1 cellular context compared by ENCODE assay signal in the genomic region with DNA sequence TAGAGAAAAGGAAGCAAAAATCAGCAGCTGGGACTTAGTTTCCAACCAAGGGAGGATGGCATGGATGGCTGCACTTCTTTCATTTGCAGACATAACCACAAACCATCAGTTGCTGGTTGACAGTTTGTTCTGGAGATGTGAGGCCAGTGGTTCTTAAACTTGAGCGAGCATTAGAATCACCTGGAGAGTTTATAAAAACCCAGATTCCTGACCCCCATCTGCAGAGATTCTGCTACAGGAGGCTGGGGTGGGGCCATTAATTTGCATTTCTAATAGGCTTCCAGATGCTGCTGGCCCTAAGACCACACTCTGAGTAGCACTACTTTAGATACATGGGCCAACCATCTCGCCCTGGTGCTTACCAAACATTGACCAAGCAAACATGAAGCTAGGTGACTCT.
TF ChIP-seq lines count a peak whose summit lies in the region.

No MANE protein-coding gene starts in this region.

TF ChIP-seq in GM12878, 131 proteins besides CTCF, POLR2A, EP300 and RAD21 (continued from another document and continues in another):
- TF ChIP-seq SMARCA5 (IDR thresholded peaks at IDR 0.05) (no peak), RUNX3 (IDR thresholded peaks at IDR 0.05; ENCODE audit: low read length) (peak; percentile 91), SUPT20H (IDR thresholded peaks at IDR 0.05; ENCODE audit: borderline replicate concordance, control insufficient read depth, low read depth, low read length) (no peak), RCOR1 (conservative IDR thresholded peaks at IDR 0.05; ENCODE audit: low read depth, low read length) (no peak), IKZF2 (IDR thresholded peaks at IDR 0.05) (peak; percentile 48 to 58; a peak in 2 of 4 replicates), MYB (IDR thresholded peaks at IDR 0.05; ENCODE audit: borderline replicate concordance, low read depth, low read length) (no peak), IKZF1 (conservative IDR thresholded peaks at IDR 0.05) (peak; percentile 65), CBFB (IDR thresholded peaks at IDR 0.05; ENCODE audit: low read depth) (0 out of 2 replicates have a peak, but pooled peaks have one; percentile 2), CHD4 (IDR thresholded peaks at IDR 0.05) (no peak), EED (IDR thresholded peaks at IDR 0.05; ENCODE audit: low read depth) (peak; percentile 82), TARDBP (IDR thresholded peaks at IDR 0.05; ENCODE audit: borderline replicate concordance) (no peak), POLR2AphosphoS5 (IDR thresholded peaks at IDR 0.05; ENCODE audit: low read length) (no peak), FOXK2 (IDR thresholded peaks at IDR 0.05) (no peak), BACH1 (IDR thresholded peaks at IDR 0.05; ENCODE audit: borderline replicate concordance) (no peak), KAT2A (conservative IDR thresholded peaks at IDR 0.05; ENCODE audit: control insufficient read depth, low read depth, low read length) (no peak), YBX1 (IDR thresholded peaks at IDR 0.05) (no peak), ETV6 (conservative IDR thresholded peaks at IDR 0.05 in 1 of 2, IDR thresholded peaks at IDR 0.05 in 1 of 2; ENCODE audit: borderline replicate concordance in 1 of 2, low read depth in 1 of 2) (0 out of 4 replicates have a peak, but pooled peaks of 1 of the 2 experiments have one; percentile 37), MEF2B (IDR thresholded peaks at IDR 0.05; ENCODE audit: partially characterized antibody, poor library complexity, severe bottlenecking) (no peak), ESRRA (IDR thresholded peaks at IDR 0.05; ENCODE audit: low read length) (no peak), DPF2 (IDR thresholded peaks at IDR 0.05) (0 out of 2 replicates have a peak, but pooled peaks have one; percentile 17), MEF2A (IDR thresholded peaks at IDR 0.05; ENCODE audit: insufficient read depth, low read depth, low read length) (0 out of 2 replicates have a peak, but pooled peaks have one; percentile 14), PML (IDR thresholded peaks at IDR 0.05; ENCODE audit: low read length) (0 out of 2 replicates have a peak, but pooled peaks have one; percentile 30), NFIC (IDR thresholded peaks at IDR 0.05; ENCODE audit: low read depth, low read length) (peak; percentile 54), CHD1 (IDR thresholded peaks at IDR 0.05; ENCODE audit: low read depth, low read length) (no peak), PAX5 (IDR thresholded peaks at IDR 0.05; ENCODE audit: borderline replicate concordance, low read depth, low read length) (peak; percentile 91), JUNB (IDR thresholded peaks at IDR 0.05) (no peak), MTA2 (IDR thresholded peaks at IDR 0.05; ENCODE audit: low read depth) (no peak), SMAD5 (IDR thresholded peaks at IDR 0.05; ENCODE audit: low read depth) (no peak), YY1 (IDR thresholded peaks at IDR 0.05; ENCODE audit: low read depth, low read length) (no peak), CREB1 (IDR thresholded peaks at IDR 0.05; ENCODE audit: low read depth) (no peak), KLF5 (IDR thresholded peaks at IDR 0.05; ENCODE audit: partially characterized antibody) (no peak), CEBPB (IDR thresholded peaks at IDR 0.05; ENCODE audit: borderline replicate concordance in 1 of 2, low read depth in 2 of 2, low read length in 2 of 2) (no peak)
- TF ChIP-seq, protein P1, sequence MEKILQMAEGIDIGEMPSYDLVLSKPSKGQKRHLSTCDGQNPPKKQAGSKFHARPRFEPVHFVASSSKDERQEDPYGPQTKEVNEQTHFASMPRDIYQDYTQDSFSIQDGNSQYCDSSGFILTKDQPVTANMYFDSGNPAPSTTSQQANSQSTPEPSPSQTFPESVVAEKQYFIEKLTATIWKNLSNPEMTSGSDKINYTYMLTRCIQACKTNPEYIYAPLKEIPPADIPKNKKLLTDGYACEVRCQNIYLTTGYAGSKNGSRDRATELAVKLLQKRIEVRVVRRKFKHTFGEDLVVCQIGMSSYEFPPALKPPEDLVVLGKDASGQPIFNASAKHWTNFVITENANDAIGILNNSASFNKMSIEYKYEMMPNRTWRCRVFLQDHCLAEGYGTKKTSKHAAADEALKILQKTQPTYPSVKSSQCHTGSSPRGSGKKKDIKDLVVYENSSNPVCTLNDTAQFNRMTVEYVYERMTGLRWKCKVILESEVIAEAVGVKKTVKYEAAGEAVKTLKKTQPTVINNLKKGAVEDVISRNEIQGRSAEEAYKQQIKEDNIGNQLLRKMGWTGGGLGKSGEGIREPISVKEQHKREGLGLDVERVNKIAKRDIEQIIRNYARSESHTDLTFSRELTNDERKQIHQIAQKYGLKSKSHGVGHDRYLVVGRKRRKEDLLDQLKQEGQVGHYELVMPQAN (conservative IDR thresholded peaks at IDR 0.05), result no peak
- TF ChIP-seq, protein P2, sequence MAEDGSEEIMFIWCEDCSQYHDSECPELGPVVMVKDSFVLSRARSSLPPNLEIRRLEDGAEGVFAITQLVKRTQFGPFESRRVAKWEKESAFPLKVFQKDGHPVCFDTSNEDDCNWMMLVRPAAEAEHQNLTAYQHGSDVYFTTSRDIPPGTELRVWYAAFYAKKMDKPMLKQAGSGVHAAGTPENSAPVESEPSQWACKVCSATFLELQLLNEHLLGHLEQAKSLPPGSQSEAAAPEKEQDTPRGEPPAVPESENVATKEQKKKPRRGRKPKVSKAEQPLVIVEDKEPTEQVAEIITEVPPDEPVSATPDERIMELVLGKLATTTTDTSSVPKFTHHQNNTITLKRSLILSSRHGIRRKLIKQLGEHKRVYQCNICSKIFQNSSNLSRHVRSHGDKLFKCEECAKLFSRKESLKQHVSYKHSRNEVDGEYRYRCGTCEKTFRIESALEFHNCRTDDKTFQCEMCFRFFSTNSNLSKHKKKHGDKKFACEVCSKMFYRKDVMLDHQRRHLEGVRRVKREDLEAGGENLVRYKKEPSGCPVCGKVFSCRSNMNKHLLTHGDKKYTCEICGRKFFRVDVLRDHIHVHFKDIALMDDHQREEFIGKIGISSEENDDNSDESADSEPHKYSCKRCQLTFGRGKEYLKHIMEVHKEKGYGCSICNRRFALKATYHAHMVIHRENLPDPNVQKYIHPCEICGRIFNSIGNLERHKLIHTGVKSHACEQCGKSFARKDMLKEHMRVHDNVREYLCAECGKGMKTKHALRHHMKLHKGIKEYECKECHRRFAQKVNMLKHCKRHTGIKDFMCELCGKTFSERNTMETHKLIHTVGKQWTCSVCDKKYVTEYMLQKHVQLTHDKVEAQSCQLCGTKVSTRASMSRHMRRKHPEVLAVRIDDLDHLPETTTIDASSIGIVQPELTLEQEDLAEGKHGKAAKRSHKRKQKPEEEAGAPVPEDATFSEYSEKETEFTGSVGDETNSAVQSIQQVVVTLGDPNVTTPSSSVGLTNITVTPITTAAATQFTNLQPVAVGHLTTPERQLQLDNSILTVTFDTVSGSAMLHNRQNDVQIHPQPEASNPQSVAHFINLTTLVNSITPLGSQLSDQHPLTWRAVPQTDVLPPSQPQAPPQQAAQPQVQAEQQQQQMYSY (CRISPR knock-in tag; IDR thresholded peaks at IDR 0.05), result no peak
- TF ChIP-seq, protein P3, sequence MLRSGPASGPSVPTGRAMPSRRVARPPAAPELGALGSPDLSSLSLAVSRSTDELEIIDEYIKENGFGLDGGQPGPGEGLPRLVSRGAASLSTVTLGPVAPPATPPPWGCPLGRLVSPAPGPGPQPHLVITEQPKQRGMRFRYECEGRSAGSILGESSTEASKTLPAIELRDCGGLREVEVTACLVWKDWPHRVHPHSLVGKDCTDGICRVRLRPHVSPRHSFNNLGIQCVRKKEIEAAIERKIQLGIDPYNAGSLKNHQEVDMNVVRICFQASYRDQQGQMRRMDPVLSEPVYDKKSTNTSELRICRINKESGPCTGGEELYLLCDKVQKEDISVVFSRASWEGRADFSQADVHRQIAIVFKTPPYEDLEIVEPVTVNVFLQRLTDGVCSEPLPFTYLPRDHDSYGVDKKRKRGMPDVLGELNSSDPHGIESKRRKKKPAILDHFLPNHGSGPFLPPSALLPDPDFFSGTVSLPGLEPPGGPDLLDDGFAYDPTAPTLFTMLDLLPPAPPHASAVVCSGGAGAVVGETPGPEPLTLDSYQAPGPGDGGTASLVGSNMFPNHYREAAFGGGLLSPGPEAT (IDR thresholded peaks at IDR 0.05; ENCODE audit: low read depth), result 0 out of 2 replicates have a peak, but pooled peaks have one; percentile 16
- TF ChIP-seq, protein P4, sequence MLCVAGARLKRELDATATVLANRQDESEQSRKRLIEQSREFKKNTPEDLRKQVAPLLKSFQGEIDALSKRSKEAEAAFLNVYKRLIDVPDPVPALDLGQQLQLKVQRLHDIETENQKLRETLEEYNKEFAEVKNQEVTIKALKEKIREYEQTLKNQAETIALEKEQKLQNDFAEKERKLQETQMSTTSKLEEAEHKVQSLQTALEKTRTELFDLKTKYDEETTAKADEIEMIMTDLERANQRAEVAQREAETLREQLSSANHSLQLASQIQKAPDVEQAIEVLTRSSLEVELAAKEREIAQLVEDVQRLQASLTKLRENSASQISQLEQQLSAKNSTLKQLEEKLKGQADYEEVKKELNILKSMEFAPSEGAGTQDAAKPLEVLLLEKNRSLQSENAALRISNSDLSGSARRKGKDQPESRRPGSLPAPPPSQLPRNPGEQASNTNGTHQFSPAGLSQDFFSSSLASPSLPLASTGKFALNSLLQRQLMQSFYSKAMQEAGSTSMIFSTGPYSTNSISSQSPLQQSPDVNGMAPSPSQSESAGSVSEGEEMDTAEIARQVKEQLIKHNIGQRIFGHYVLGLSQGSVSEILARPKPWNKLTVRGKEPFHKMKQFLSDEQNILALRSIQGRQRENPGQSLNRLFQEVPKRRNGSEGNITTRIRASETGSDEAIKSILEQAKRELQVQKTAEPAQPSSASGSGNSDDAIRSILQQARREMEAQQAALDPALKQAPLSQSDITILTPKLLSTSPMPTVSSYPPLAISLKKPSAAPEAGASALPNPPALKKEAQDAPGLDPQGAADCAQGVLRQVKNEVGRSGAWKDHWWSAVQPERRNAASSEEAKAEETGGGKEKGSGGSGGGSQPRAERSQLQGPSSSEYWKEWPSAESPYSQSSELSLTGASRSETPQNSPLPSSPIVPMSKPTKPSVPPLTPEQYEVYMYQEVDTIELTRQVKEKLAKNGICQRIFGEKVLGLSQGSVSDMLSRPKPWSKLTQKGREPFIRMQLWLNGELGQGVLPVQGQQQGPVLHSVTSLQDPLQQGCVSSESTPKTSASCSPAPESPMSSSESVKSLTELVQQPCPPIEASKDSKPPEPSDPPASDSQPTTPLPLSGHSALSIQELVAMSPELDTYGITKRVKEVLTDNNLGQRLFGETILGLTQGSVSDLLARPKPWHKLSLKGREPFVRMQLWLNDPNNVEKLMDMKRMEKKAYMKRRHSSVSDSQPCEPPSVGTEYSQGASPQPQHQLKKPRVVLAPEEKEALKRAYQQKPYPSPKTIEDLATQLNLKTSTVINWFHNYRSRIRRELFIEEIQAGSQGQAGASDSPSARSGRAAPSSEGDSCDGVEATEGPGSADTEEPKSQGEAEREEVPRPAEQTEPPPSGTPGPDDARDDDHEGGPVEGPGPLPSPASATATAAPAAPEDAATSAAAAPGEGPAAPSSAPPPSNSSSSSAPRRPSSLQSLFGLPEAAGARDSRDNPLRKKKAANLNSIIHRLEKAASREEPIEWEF (IDR thresholded peaks at IDR 0.05; ENCODE audit: insufficient replicate concordance, low read depth, low read length), result no peak
- TF ChIP-seq, protein P5, sequence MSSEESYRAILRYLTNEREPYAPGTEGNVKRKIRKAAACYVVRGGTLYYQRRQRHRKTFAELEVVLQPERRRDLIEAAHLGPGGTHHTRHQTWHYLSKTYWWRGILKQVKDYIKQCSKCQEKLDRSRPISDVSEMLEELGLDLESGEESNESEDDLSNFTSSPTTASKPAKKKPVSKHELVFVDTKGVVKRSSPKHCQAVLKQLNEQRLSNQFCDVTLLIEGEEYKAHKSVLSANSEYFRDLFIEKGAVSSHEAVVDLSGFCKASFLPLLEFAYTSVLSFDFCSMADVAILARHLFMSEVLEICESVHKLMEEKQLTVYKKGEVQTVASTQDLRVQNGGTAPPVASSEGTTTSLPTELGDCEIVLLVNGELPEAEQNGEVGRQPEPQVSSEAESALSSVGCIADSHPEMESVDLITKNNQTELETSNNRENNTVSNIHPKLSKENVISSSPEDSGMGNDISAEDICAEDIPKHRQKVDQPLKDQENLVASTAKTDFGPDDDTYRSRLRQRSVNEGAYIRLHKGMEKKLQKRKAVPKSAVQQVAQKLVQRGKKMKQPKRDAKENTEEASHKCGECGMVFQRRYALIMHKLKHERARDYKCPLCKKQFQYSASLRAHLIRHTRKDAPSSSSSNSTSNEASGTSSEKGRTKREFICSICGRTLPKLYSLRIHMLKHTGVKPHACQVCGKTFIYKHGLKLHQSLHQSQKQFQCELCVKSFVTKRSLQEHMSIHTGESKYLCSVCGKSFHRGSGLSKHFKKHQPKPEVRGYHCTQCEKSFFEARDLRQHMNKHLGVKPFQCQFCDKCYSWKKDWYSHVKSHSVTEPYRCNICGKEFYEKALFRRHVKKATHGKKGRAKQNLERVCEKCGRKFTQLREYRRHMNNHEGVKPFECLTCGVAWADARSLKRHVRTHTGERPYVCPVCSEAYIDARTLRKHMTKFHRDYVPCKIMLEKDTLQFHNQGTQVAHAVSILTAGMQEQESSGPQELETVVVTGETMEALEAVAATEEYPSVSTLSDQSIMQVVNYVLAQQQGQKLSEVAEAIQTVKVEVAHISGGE (CRISPR knock-in tag; IDR thresholded peaks at IDR 0.05), result no peak
- TF ChIP-seq, protein P6, sequence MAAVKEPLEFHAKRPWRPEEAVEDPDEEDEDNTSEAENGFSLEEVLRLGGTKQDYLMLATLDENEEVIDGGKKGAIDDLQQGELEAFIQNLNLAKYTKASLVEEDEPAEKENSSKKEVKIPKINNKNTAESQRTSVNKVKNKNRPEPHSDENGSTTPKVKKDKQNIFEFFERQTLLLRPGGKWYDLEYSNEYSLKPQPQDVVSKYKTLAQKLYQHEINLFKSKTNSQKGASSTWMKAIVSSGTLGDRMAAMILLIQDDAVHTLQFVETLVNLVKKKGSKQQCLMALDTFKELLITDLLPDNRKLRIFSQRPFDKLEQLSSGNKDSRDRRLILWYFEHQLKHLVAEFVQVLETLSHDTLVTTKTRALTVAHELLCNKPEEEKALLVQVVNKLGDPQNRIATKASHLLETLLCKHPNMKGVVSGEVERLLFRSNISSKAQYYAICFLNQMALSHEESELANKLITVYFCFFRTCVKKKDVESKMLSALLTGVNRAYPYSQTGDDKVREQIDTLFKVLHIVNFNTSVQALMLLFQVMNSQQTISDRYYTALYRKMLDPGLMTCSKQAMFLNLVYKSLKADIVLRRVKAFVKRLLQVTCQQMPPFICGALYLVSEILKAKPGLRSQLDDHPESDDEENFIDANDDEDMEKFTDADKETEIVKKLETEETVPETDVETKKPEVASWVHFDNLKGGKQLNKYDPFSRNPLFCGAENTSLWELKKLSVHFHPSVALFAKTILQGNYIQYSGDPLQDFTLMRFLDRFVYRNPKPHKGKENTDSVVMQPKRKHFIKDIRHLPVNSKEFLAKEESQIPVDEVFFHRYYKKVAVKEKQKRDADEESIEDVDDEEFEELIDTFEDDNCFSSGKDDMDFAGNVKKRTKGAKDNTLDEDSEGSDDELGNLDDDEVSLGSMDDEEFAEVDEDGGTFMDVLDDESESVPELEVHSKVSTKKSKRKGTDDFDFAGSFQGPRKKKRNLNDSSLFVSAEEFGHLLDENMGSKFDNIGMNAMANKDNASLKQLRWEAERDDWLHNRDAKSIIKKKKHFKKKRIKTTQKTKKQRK (IDR thresholded peaks at IDR 0.05; ENCODE audit: low read depth, low read length), result no peak
